ENCODE assay signal across 3 cellular contexts in the genomic region with DNA sequence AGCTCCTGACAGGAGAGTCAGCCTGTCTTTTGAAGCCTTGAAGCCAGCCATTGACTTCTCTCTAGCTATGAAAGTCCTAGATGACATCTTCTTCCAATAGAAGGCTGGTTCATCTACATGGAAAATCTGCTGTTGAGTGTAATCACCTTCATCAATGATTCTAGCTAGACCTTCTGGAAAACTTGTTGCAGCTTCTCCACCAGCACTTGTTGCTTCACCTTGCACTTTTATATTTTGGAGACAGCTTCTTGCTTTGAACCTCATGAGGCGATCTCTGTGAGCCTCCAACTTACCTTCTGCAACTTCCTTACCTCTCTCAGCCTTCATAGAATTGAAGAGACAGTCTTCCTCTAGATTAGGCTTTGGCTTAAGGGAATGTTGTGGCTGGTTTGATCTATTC.
"Had no signal": no experiment of that assay in that cellular context is flagged by ENCODE, and none has a peak within 500 bp of the region (broad histone marks: within the 10 kb centered on the region; RNA-seq: fewer than 3 reads in every experiment).

No MANE protein-coding gene starts in this region.

- DNase-seq: GDM1, GF-D8 had no signal

- H3K4me3 ChIP-seq: GM12878 had no signal

- ATAC-seq: GM12878 had no signal
